Comparison of ENCODE assay signal across 13 cellular contexts in the genomic region with DNA sequence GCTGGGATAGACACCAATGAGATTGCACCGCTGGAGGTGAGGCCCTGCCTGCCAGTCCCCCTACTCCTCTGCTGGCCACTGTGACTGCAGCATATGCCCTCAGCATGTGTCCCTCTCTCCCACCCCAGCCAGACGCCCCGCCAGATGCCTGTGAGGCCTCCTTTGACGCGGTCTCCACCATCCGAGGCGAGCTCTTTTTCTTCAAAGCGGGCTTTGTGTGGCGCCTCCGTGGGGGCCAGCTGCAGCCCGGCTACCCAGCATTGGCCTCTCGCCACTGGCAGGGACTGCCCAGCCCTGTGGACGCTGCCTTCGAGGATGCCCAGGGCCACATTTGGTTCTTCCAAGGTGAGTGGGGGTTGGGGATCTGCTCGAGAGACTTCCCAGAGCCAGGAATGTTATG. TPM values are rescaled to one million over a fixed set of nuclear protein-coding genes. Genes with fewer than 3 reads are reported as not detected.
A peak's percentile ranks its signal among the peaks of the same experiment; 100 is the strongest.
DNase-seq lines count a peak whose midpoint lies in the region; ATAC-seq and TF ChIP-seq lines count a peak whose summit lies in the region.
"Had no signal": no experiment of that assay in that cellular context is flagged by ENCODE, and none has a peak within 500 bp of the region (broad histone marks: within the 10 kb centered on the region; RNA-seq: fewer than 3 reads in every experiment).

No MANE protein-coding gene starts in this region.

- TF ChIP-seq POLR2A in HCT116 (IDR thresholded peaks at IDR 0.05; ENCODE audit: borderline replicate concordance, extremely low read depth, insufficient read depth, insufficient read length) (no peak), gastroesophageal sphincter (IDR thresholded peaks at IDR 0.05) (no peak)

- H3K9ac ChIP-seq in HCT116 (ENCODE audit: low read length) (peak overlapping the region; percentile 31; the same call in 1 of the 2 replicates), mammary epithelial cell (ENCODE audit: insufficient read depth, low read length) (no peak overlapping the region)

- WGBS in mammary epithelial cell (ENCODE audit: low coverage, missing lambda C conversion rate): 54% methylated on average over 15 of the region's 15 CpGs
- WGBS in gastroesophageal sphincter (ENCODE audit: low coverage in 1 of 2), 2 donors: no CpG with 5 or more reads among the region's 15 CpGs

- H3K27me3 ChIP-seq in HCT116 (ENCODE audit: insufficient read depth, low read length) (no peaks in the 10 kb centered on the region), mammary epithelial cell (ENCODE audit: insufficient read depth, low read length) (no peaks in the 10 kb centered on the region), gastroesophageal sphincter (no peaks in the 10 kb centered on the region), upper lobe of right lung (no peaks in the 10 kb centered on the region)

- H3K27ac ChIP-seq in HCT116 (ENCODE audit: low read depth, low read length) (peak overlapping the region; percentile 39; the same call in 1 of the 2 replicates), mammary epithelial cell (ENCODE audit: insufficient read depth, low read depth, low read length) (peak overlapping the region; percentile 15), gastroesophageal sphincter (peak overlapping the region in 1 of 4 donors; percentile 5), upper lobe of right lung (no peak overlapping the region)
- H3K27ac ChIP-seq: left ventricle myocardium inferior had no signal

- H3K9me2 ChIP-seq in HCT116 (ENCODE audit: insufficient read depth): no peaks in the 10 kb centered on the region

- H4K20me1 ChIP-seq in HCT116 (ENCODE audit: insufficient read depth) (no peaks in the 10 kb centered on the region), mammary epithelial cell (ENCODE audit: insufficient read depth, low read length) (no peaks in the 10 kb centered on the region)

- H3K4me2 ChIP-seq in HCT116 (ENCODE audit: low read length) (peak overlapping the region; percentile 54), mammary epithelial cell (ENCODE audit: insufficient read depth, low read depth, low read length) (peak overlapping the region; percentile 3)

- dilution Hi-C loops in mammary epithelial cell (cut with HindIII; ENCODE audit: low sequenced_read_pairs): no loop called here

- TF ChIP-seq CTCF in HCT116 (IDR thresholded peaks at IDR 0.05 in 2 of 3, conservative IDR thresholded peaks at IDR 0.05 in 1 of 3; ENCODE audit: borderline replicate concordance in 1 of 3, insufficient read depth in 1 of 3, low read depth in 2 of 3, low read length in 2 of 3) (no peak), mammary epithelial cell (conservative IDR thresholded peaks at IDR 0.05 in 1 of 2, IDR thresholded peaks at IDR 0.05 in 1 of 2; ENCODE audit: extremely low read depth in 1 of 2, insufficient read depth in 1 of 2, low read depth in 1 of 2, low read length in 2 of 2) (no peak), gastroesophageal sphincter (IDR thresholded peaks at IDR 0.05) (no peak), upper lobe of right lung (IDR thresholded peaks at IDR 0.05) (no peak)

- H3K4me1 ChIP-seq in HCT116 (ENCODE audit: control insufficient read depth in 1 of 2, insufficient read depth in 2 of 2, low read length in 2 of 2) (peaks cover 17 to 32% of the 10 kb centered on the region in 2 experiments), mammary epithelial cell (ENCODE audit: insufficient read depth, low read length) (peaks cover 34% of the 10 kb centered on the region), gastroesophageal sphincter (peaks cover 0 to 28% (median 1%) of the 10 kb centered on the region in 3 donors), upper lobe of right lung (peaks cover 1% of the 10 kb centered on the region)

- RAD21 ChIA-PET in HCT116 (lab: Charles Lee; ENCODE audit: low non-redundant PET in 1 of 2, low total read pairs in 2 of 2, uncharacterized antibody in 2 of 2, unreplicated experiment in 2 of 2): no interaction called here

- intact Hi-C loops in HCT116 (cut with micrococcal nuclease) (no loop called here), mammary epithelial cell (cut with micrococcal nuclease) (no loop called here), upper lobe of right lung (cut with DNase I) (no loop called here)

- no peaks in the 10 kb centered on the region for H3K36me3 ChIP-seq in HCT116 (ENCODE audit: control insufficient read depth in 1 of 2, insufficient read depth in 2 of 2, low read length in 2 of 2)
- no peaks in the 10 kb centered on the region for H3K36me3 ChIP-seq in mammary epithelial cell (ENCODE audit: insufficient read depth, low read length)
- H3K36me3 ChIP-seq in gastroesophageal sphincter: peaks cover 0 to 21% of the 10 kb centered on the region in 2 donors
- H3K36me3 ChIP-seq in upper lobe of right lung: no peaks in the 10 kb centered on the region

- TF ChIP-seq EP300 in gastroesophageal sphincter (IDR thresholded peaks at IDR 0.05): no peak

- in situ Hi-C loops in mammary epithelial cell (cut with MboI; ENCODE audit: low sequenced_read_pairs in 2 of 2): loop anchor here in 1 of 2 donors (10.0 kb wide), 1 partner anchor 64 kb away; no protein-coding TSS in a partner anchor

- H2AFZ ChIP-seq in HCT116 (ENCODE audit: low read depth, low read length, poor library complexity, severe bottlenecking) (no peak overlapping the region), mammary epithelial cell (ENCODE audit: low read depth, low read length) (peak overlapping the region; percentile 89)

- BruUV-seq in HCT116 (replicated peaks; lab: Mats Ljungman, UMichigan) (no TSS peak), mammary epithelial cell (replicated peaks; lab: Mats Ljungman, UMichigan) (no TSS peak)

- H3K4me3 ChIP-seq in HCT116 (replicated peaks in 1 of 2; ENCODE audit: low read depth in 1 of 2, low read length in 2 of 2) (no peak overlapping the region; a peak in 1 of 4 replicates), mammary epithelial cell (replicated peaks in 1 of 3; ENCODE audit: insufficient read depth in 1 of 3, low read depth in 2 of 3, low read length in 3 of 3) (no peak overlapping the region), gastroesophageal sphincter (no peak overlapping the region), upper lobe of right lung (no peak overlapping the region)
- H3K4me3 ChIP-seq: left ventricle myocardium inferior had no signal

- POLR2A ChIA-PET in HCT116 (lab: Charles Lee): interaction anchor here (1.0 kb wide), 1 partner anchor 9 kb away, joined by 4 read pairs; the partner anchor contains the start of gene MMP11

- CTCF ChIA-PET in HCT116 (lab: Charles Lee): no interaction called here
- CTCF ChIA-PET in mammary epithelial cell (lab: Charles Lee; ENCODE audit: low non-redundant PET): no interaction called here

- H3K79me2 ChIP-seq in HCT116 (ENCODE audit: insufficient read depth, low read length) (no peaks in the 10 kb centered on the region), mammary epithelial cell (ENCODE audit: insufficient read depth, low read length) (no peaks in the 10 kb centered on the region)

- DNase-seq in HCT116 (ENCODE audit: low read depth, low spot score): no peak
- no peak for DNase-seq in mammary epithelial cell
- DNase-seq in nucleus accumbens (lab: John Stamatoyannopoulos, UW): peak in 54 of 56 donors; percentile 15 to 90 (median 75)
- DNase-seq in upper lobe of right lung: no peak
- DNase-seq in MV-4-11 (lab: John Stamatoyannopoulos, UW): no peak
- DNase-seq: activated T-cell treated with anti-CD3 and anti-CD28 coated beads, Interleukin-2, amount 50 U/mL, for 72 hours; effector memory CD4-positive, alpha-beta T cell; left ventricle myocardium inferior; NCI-H1694 treated with DMSO at 0.1 percent for 48 hours; stimulated activated CD4-positive, alpha-beta T cell treated with anti-CD3 and anti-CD28 coated beads, Interleukin-1b, Interleukin-23, amount 100 ng/mL, for 48 hours; stimulated activated naive B cell treated with anti-CD40 and anti-IgM and Interleukin-4, amounts not matched to agents 10 μg/mL and 1 μg/mL and 100 μg/mL, for 72 hours had no signal

- no peak for ATAC-seq in HCT116
- ATAC-seq in gastroesophageal sphincter: no peak
- no peak for ATAC-seq in upper lobe of right lung
- ATAC-seq: activated T-cell treated with anti-CD3 and anti-CD28 coated beads, Interleukin-2, amount 50 U/mL, for 72 hours; stimulated activated naive B cell treated with anti-CD40 and anti-IgM and Interleukin-4, amounts not matched to agents 10 μg/mL and 1 μg/mL and 100 μg/mL, for 72 hours had no signal

- no peak for TF ChIP-seq RAD21 in HCT116 (IDR thresholded peaks at IDR 0.05; ENCODE audit: low read depth)

- H3K9me3 ChIP-seq in HCT116 (ENCODE audit: control insufficient read depth in 1 of 2, insufficient read depth in 1 of 2, low read depth in 1 of 2, low read length in 2 of 2) (no peaks in the 10 kb centered on the region), mammary epithelial cell (replicated peaks; ENCODE audit: insufficient read depth, low read length) (no peaks in the 10 kb centered on the region), gastroesophageal sphincter (no peaks in the 10 kb centered on the region), upper lobe of right lung (no peaks in the 10 kb centered on the region)
- H3K9me3 ChIP-seq: left ventricle myocardium inferior had no signal

RNA-seq across cellular contexts. Expression of gene SMARCB1, which starts 5.7 kb away (rescaled TPM):
- 101 TPM for total RNA-seq in HCT116 (2021; ENCODE audit: unreplicated experiment)
- 118 and 129 TPM in 2 replicates for polyA plus RNA-seq in HCT116 (2012)
- total RNA-seq in mammary epithelial cell: 10 to 100 TPM; 63.5 to 93.8 TPM
- polyA plus RNA-seq in mammary epithelial cell: 111 TPM
- 277 TPM for polyA minus RNA-seq in mammary epithelial cell
- 10 to 100 TPM; 27.9 to 58.8 (median 32.7) TPM for total RNA-seq in gastroesophageal sphincter
- 59.6 TPM for total RNA-seq in upper lobe of right lung

RNA-seq across cellular contexts. Expression of gene MMP11, which starts 8.4 kb away (rescaled TPM):
- total RNA-seq in HCT116 (2021; ENCODE audit: unreplicated experiment) (7.4 TPM), mammary epithelial cell (1 to 10 TPM in 1 of 2 donors, under 1 TPM in 1; 0.54 to 7.0 TPM), gastroesophageal sphincter (10 to 100 TPM in 2 of 4 donors, 1 to 10 TPM in 2; 2.3 to 11.0 (median 9.7) TPM), upper lobe of right lung (1.9 TPM)
- polyA plus RNA-seq in HCT116 (2012): 6.2 and 8.3 TPM in 2 replicates
- polyA plus RNA-seq in mammary epithelial cell: 0.26 TPM
- not detected for polyA minus RNA-seq in mammary epithelial cell

RNA-seq across cellular contexts. Expression of gene CHCHD10, which starts 13.3 kb away (rescaled TPM):
- total RNA-seq in HCT116 (2021; ENCODE audit: unreplicated experiment): 279 TPM
- 397 and 460 TPM in 2 replicates for polyA plus RNA-seq in HCT116 (2012)
- total RNA-seq in mammary epithelial cell: 10 to 100 TPM; 17.3 to 71.6 TPM
- 28.8 TPM for polyA plus RNA-seq in mammary epithelial cell
- 228 TPM for polyA minus RNA-seq in mammary epithelial cell
- 10 to 100 TPM in 3 of 4 donors, 1 to 10 TPM in 1; 2.0 to 40.6 (median 28.1) TPM for total RNA-seq in gastroesophageal sphincter
- 102 TPM for total RNA-seq in upper lobe of right lung

RNA-seq across cellular contexts. Expression of gene C22orf15, which starts 18.3 kb away (rescaled TPM):
- not detected for total RNA-seq in HCT116 (2021; ENCODE audit: unreplicated experiment)
- polyA plus RNA-seq in HCT116 (2012): 0.23 and 0.24 TPM in 2 replicates
- not detected for total RNA-seq in mammary epithelial cell
- polyA plus RNA-seq in mammary epithelial cell: not detected
- polyA minus RNA-seq in mammary epithelial cell: not detected
- total RNA-seq in gastroesophageal sphincter: under 1 TPM in 2 of 4 donors, not detected in 2; 0.54 to 0.81 TPM
- not detected for total RNA-seq in upper lobe of right lung
- total RNA-seq: left ventricle myocardium inferior, omental fat pad had no signal

RNA-seq across cellular contexts. Expression of gene VPREB3, which starts 26.8 kb away (rescaled TPM):
- total RNA-seq in HCT116 (2021; ENCODE audit: unreplicated experiment) (2.4 TPM), mammary epithelial cell (not detected), gastroesophageal sphincter (1 to 10 TPM in 1 of 4 donors, not detected in 3; 1.9 TPM), upper lobe of right lung (not detected)
- polyA plus RNA-seq in HCT116 (2012): 3.7 and 4.1 TPM in 2 replicates
- not detected for polyA plus RNA-seq in mammary epithelial cell
- polyA minus RNA-seq in mammary epithelial cell: not detected
- total RNA-seq: omental fat pad had no signal

Comparison
In these comparisons a context has a peak if more than half of its experiments do, and no peak if none do; other contexts are left out.
1. DNase-seq: peak in nucleus accumbens (54 of 56); none in HCT116 (single experiment), mammary epithelial cell (single experiment), upper lobe of right lung (single experiment) and MV-4-11 (single experiment).